In genomic region chr19:39996811-39997594, GRCh38 we compare ENCODE assay signal across 8 cellular contexts. TPM values are rescaled to one million over a fixed set of nuclear protein-coding genes. Genes with fewer than 3 reads are reported as not detected.
DNase-seq lines count a peak whose midpoint lies in the region; ATAC-seq and TF ChIP-seq lines count a peak whose summit lies in the region.

TSS of gene ZNF546 (plus strand) at chr19:39997060. CDS start at chr19:39998327, 1,267 bp downstream.

- peaks cover 10 to 30% (median 21%) of the 10 kb centered on the region in 6 donors for H3K4me1 ChIP-seq in spleen

- WGBS in spleen, 5 donors = 1 to 2% (median 1%) methylated on average over 37 to 50 of the region's 50 CpGs

- H3K4me3 ChIP-seq in spleen = peak within 1 kb of the TSS; percentile 54 to 75 (median 69)

- H3K36me3 ChIP-seq in spleen = peaks cover 0 to 8% (median 2%) of the 10 kb centered on the region in 6 donors

- peaks cover 0 to 18% (median 14%) of the 10 kb centered on the region in 8 donors for H3K9me3 ChIP-seq in spleen

- in situ Hi-C loops in GM18951 (cut with MboI; ENCODE audit: low sequenced_read_pairs, unreplicated experiment) = no loop called here

- H3K27ac ChIP-seq in caudate nucleus (ENCODE audit: low read depth, low read length) = peak within 1 kb of the TSS; percentile 90
- H3K27ac ChIP-seq in spleen = peak within 1 kb of the TSS; percentile 84 to 95 (median 91)

- H3K27me3 ChIP-seq in spleen (replicated peaks in 1 of 7) = no peaks in the 10 kb centered on the region

- peak in 2 of 11 experiments; percentile 12 to 19 for TF ChIP-seq CTCF in spleen (IDR thresholded peaks at IDR 0.05 in 8 of 11, conservative IDR thresholded peaks at IDR 0.05 in 3 of 11)

- peak; percentile 94 for TF ChIP-seq POLR2A in GM18951 (IDR thresholded peaks at IDR 0.05; ENCODE audit: extremely low read depth, insufficient read depth, insufficient read length)
- peak; percentile 67 to 94 (median 79) for TF ChIP-seq POLR2A in spleen (IDR thresholded peaks at IDR 0.05)

- peak; percentile 94 for DNase-seq in AG08395 (ENCODE audit: low spot score)
- peak; percentile 96 for DNase-seq in NCI-H345 (lab: John Stamatoyannopoulos, UW)
- DNase-seq in activated CD4-positive, CD25-positive, alpha-beta regulatory T cell (lab: John Stamatoyannopoulos, UW) = peak; percentile 75 to 82 (median 82)
- DNase-seq in caudate nucleus (lab: John Stamatoyannopoulos, UW) = peak in 60 of 61 donors; percentile 38 to 96 (median 84)
- peak; percentile 96 for DNase-seq in inferior parietal cortex (ENCODE audit: extremely low spot score)
- DNase-seq in spleen = peak; percentile 97

- intact Hi-C loops in spleen (cut with DNase I; ENCODE audit: low total_unique reads) = no loop called here

- ATAC-seq in HG03280 (IDR thresholded peaks at IDR 0.05; ENCODE audit: unreplicated experiment) = peak; percentile 85

RNA-seq across cellular contexts. Expression of gene ZNF546, which starts in this region (rescaled TPM):
- 10 to 100 TPM in 3 of 7 donors, 1 to 10 TPM in 4; 7.3 to 15.1 (median 9.2) TPM for total RNA-seq in spleen
- polyA plus RNA-seq in spleen = 1 to 10 TPM; 1.4 to 2.3 (median 1.4) TPM

Comparison
In these comparisons a context has a peak if more than half of its experiments do, and no peak if none do; other contexts are left out.
1. Peak in every context shown above with its lines: DNase-seq, ATAC-seq, H3K4me3 ChIP-seq and H3K27ac ChIP-seq.